ENCODE assay signal across 9 cellular contexts in genomic region chr13:46656786-46657185, GRCh38.
DNase-seq lines count a peak whose midpoint lies in the region; ATAC-seq and TF ChIP-seq lines count a peak whose summit lies in the region.
"Had no signal": no experiment of that assay in that cellular context is flagged by ENCODE, and none has a peak within 500 bp of the region (broad histone marks: within the 10 kb centered on the region; RNA-seq: fewer than 3 reads in every experiment).

No MANE protein-coding gene starts in this region.

- no peak overlapping the region for H2AFZ ChIP-seq in OCI-LY7 (ENCODE audit: low read length)

- no peaks in the 10 kb centered on the region for H3K9me3 Mint-ChIP-seq in activated T-cell treated with anti-CD3 and anti-CD28 coated beads, Interleukin-2, amount 50 U/mL, for 4 hours
- H3K9me3 Mint-ChIP-seq in activated T-cell treated with anti-CD3 and anti-CD28 coated beads, Interleukin-2, amount 50 U/mL, for 24 hours = no peaks in the 10 kb centered on the region

- H3K27me3 Mint-ChIP-seq in activated T-cell treated with anti-CD3 and anti-CD28 coated beads, Interleukin-2, amount 50 U/mL, for 4 hours (ENCODE audit: low read depth) = no peaks in the 10 kb centered on the region
- no peaks in the 10 kb centered on the region for H3K27me3 Mint-ChIP-seq in activated T-cell treated with anti-CD3 and anti-CD28 coated beads, Interleukin-2, amount 50 U/mL, for 24 hours

- intact Hi-C loops in OCI-LY7 (cut with micrococcal nuclease; ENCODE audit: unreplicated experiment) = no loop called here

- CTCF ChIA-PET in OCI-LY7 (lab: Charles Lee; ENCODE audit: unreplicated experiment) = no interaction called here

- no peaks in the 10 kb centered on the region for H3K9me2 ChIP-seq in OCI-LY7 (ENCODE audit: insufficient read depth, low read length)

- DNase-seq in activated T-cell treated with anti-CD3 and anti-CD28 coated beads, Interleukin-2, amount 50 U/mL, for 4 hours = no peak
- no peak for DNase-seq in activated T-cell treated with anti-CD3 and anti-CD28 coated beads, Interleukin-2, amount 50 U/mL, for 24 hours
- DNase-seq in OCI-LY7 (ENCODE audit: low spot score) = no peak
- no peak for DNase-seq in thoracic aorta (ENCODE audit: low spot score)
- DNase-seq in effector CD8-positive, alpha-beta T cell (lab: John Stamatoyannopoulos, UW) = no peak
- no peak for DNase-seq in NCI-H748 (lab: John Stamatoyannopoulos, UW; ENCODE audit: unreplicated experiment)
- DNase-seq in cortex of kidney (lab: John Stamatoyannopoulos, UW) = no peak
- DNase-seq: NCI-H69 had no signal

- H3K27me3 ChIP-seq in thoracic aorta (replicated peaks; ENCODE audit: insufficient read depth) = no peaks in the 10 kb centered on the region

- no peak overlapping the region for H3K4me2 ChIP-seq in OCI-LY7 (ENCODE audit: low read length)

- H3K4me1 Mint-ChIP-seq in activated T-cell treated with anti-CD3 and anti-CD28 coated beads, Interleukin-2, amount 50 U/mL, for 4 hours (ENCODE audit: low read depth) = peaks cover 25% of the 10 kb centered on the region
- peaks cover 32% of the 10 kb centered on the region for H3K4me1 Mint-ChIP-seq in activated T-cell treated with anti-CD3 and anti-CD28 coated beads, Interleukin-2, amount 50 U/mL, for 24 hours (ENCODE audit: low read depth)

- no peak overlapping the region for H3K27ac Mint-ChIP-seq in activated T-cell treated with anti-CD3 and anti-CD28 coated beads, Interleukin-2, amount 50 U/mL, for 24 hours

- H3K9me3 ChIP-seq in OCI-LY7 (ENCODE audit: low read length) (no peaks in the 10 kb centered on the region), thoracic aorta (no peaks in the 10 kb centered on the region)

- ATAC-seq in activated T-cell treated with anti-CD3 and anti-CD28 coated beads, Interleukin-2, amount 50 U/mL, for 4 hours = peak; percentile 71 to 83
- ATAC-seq in HG02678 (IDR thresholded peaks at IDR 0.05; ENCODE audit: unreplicated experiment) = peak; percentile 89
- ATAC-seq in thoracic aorta (ENCODE audit: insufficient number of reproducible peaks, low FRiP score, low read depth) = no peak

- TF ChIP-seq CTCF in OCI-LY7 (conservative IDR thresholded peaks at IDR 0.05; ENCODE audit: low read length) (no peak), thoracic aorta (IDR thresholded peaks at IDR 0.05) (no peak)

- H3K36me3 Mint-ChIP-seq in activated T-cell treated with anti-CD3 and anti-CD28 coated beads, Interleukin-2, amount 50 U/mL, for 4 hours (ENCODE audit: insufficient read depth) = peaks cover 17% of the 10 kb centered on the region
- peaks cover 24% of the 10 kb centered on the region for H3K36me3 Mint-ChIP-seq in activated T-cell treated with anti-CD3 and anti-CD28 coated beads, Interleukin-2, amount 50 U/mL, for 24 hours (ENCODE audit: low read depth)

- H3K27ac ChIP-seq in OCI-LY7 (ENCODE audit: low read depth, low read length, poor library complexity, severe bottlenecking) (no peak overlapping the region), thoracic aorta (peak overlapping the region; percentile 75)

- H4K20me1 ChIP-seq in OCI-LY7 (ENCODE audit: insufficient read depth, low read length) = no peaks in the 10 kb centered on the region

- peaks cover 21% of the 10 kb centered on the region for H3K36me3 ChIP-seq in OCI-LY7 (ENCODE audit: insufficient read depth, low read length)
- no peaks in the 10 kb centered on the region for H3K36me3 ChIP-seq in thoracic aorta

- TSS peak; percentile 8 for BruUV-seq in OCI-LY7 (replicated peaks; lab: Mats Ljungman, UMichigan)

- H3K4me3 ChIP-seq in OCI-LY7 (ENCODE audit: low read depth, low read length, poor library complexity, severe bottlenecking) (no peak overlapping the region), thoracic aorta (no peak overlapping the region)

- POLR2A ChIA-PET in OCI-LY7 (lab: Charles Lee) = no interaction called here

- peaks cover 23% of the 10 kb centered on the region; the same call in 1 of the 2 replicates for H3K79me2 ChIP-seq in OCI-LY7 (ENCODE audit: insufficient read depth, low read depth, low read length)

- H3K4me1 ChIP-seq in OCI-LY7 (ENCODE audit: insufficient read depth, low read length, poor library complexity, severe bottlenecking) (peaks cover 19% of the 10 kb centered on the region), thoracic aorta (ENCODE audit: control insufficient read depth in 1 of 2, low read depth in 2 of 2) (peaks cover 20 to 44% of the 10 kb centered on the region in 2 donors)

- H3K4me3 Mint-ChIP-seq in activated T-cell treated with anti-CD3 and anti-CD28 coated beads, Interleukin-2, amount 50 U/mL, for 4 hours = no peak overlapping the region
- no peak overlapping the region for H3K4me3 Mint-ChIP-seq in activated T-cell treated with anti-CD3 and anti-CD28 coated beads, Interleukin-2, amount 50 U/mL, for 24 hours
